ENCODE assay signal across 25 cellular contexts in genomic region chr10:71513896-71514295, GRCh38.
"Had no signal": no experiment of that assay in that cellular context is flagged by ENCODE, and none has a peak within 500 bp of the region (broad histone marks: within the 10 kb centered on the region; RNA-seq: fewer than 3 reads in every experiment).

No MANE protein-coding gene starts in this region.

- H3K4me1 ChIP-seq: ascending aorta had no signal

- H3K4me3 ChIP-seq: ascending aorta, body of pancreas, MG63, SJSA1 had no signal

- H3K36me3 ChIP-seq: ascending aorta, MG63, SJSA1 had no signal

- H3K36me3 Mint-ChIP-seq: activated CD8-positive, alpha-beta memory T cell treated with anti-CD3 and anti-CD28 coated beads, Interleukin-2, amount 10 ng/mL, durations not matched to agents 7 days and 5 days; activated naive CD4-positive, alpha-beta T cell treated with anti-CD3 and anti-CD28 coated beads, Interleukin-2, amount 50 U/mL, for 72 hours had no signal

- H3K27me3 ChIP-seq: ascending aorta, body of pancreas, MG63 had no signal

- FAIRE-seq: RCC 7860 had no signal

- H3K9me3 Mint-ChIP-seq: activated B cell treated with CpG ODN at 0.5 μM for 24 hours; activated CD4-positive, alpha-beta T cell treated with anti-CD3 and anti-CD28 coated beads, Interleukin-2, amount 10 ng/mL, durations not matched to agents 24 days and 14 days; activated naive CD4-positive, alpha-beta T cell treated with anti-CD3 and anti-CD28 coated beads, Interleukin-2, amount 50 U/mL, for 72 hours; activated naive CD8-positive, alpha-beta T cell treated with anti-CD3 and anti-CD28 coated beads, Interleukin-2, amount 50 U/mL, for 24 hours; activated T-cell treated with anti-CD3 and anti-CD28 coated beads, Interleukin-2, amount 50 U/mL, for 4 hours; central memory CD8-positive, alpha-beta T cell; T-helper 1 cell treated with Interleukin-12 subunit alpha and Interleukin-12 subunit beta and Interleukin-4 antibody, amounts not matched to agents 30 μg/mL and 1 μg/mL, for 36 hours had no signal

- H3K27me3 Mint-ChIP-seq: activated CD8-positive, alpha-beta memory T cell treated with anti-CD3 and anti-CD28 coated beads, Interleukin-2, amount 10 ng/mL, durations not matched to agents 7 days and 5 days; activated naive CD8-positive, alpha-beta T cell treated with anti-CD3 and anti-CD28 coated beads, Interleukin-2, amount 50 U/mL, for 24 hours; central memory CD8-positive, alpha-beta T cell had no signal

- DNase-seq: activated B cell treated with CpG ODN at 0.5 μM for 24 hours; activated CD4-positive, alpha-beta T cell treated with anti-CD3 and anti-CD28 coated beads for 1 hour; activated CD4-positive, alpha-beta T cell treated with anti-CD3 and anti-CD28 coated beads, Interleukin-2, amount 10 ng/mL, durations not matched to agents 24 days and 14 days; activated CD4-positive, alpha-beta T cell treated with anti-CD3 and anti-CD28 coated beads, Interleukin-2, amount 50 U/mL, for 48 hours; activated CD8-positive, alpha-beta memory T cell treated with anti-CD3 and anti-CD28 coated beads, Interleukin-2, amount 10 ng/mL, durations not matched to agents 7 days and 5 days; activated effector memory CD4-positive, alpha-beta T cell treated with anti-CD3 and anti-CD28 coated beads, Interleukin-2, amount 50 U/mL, for 16 hours; activated naive CD4-positive, alpha-beta T cell treated with Interleukin-2 at 50 U/mL for 16 hours; activated naive CD8-positive, alpha-beta T cell treated with anti-CD3 and anti-CD28 coated beads, Interleukin-2, amount 50 U/mL, for 24 hours; activated T-cell treated with anti-CD3 and anti-CD28 coated beads, Interleukin-2, amount 50 U/mL, for 4 hours; amniotic stem cell; body of pancreas; MG63; MV-4-11; NCI-H2029 treated with DMSO at 0.1 percent for 48 hours; NCI-H510A; NK-92 treated with Interleukin-12 subunit alpha and Interleukin-12 subunit beta, amount 100 ng/mL, for 24 hours; SHP77; SW 1271 had no signal

- H3K27ac ChIP-seq: ascending aorta, SJSA1 had no signal

- H3K9me3 ChIP-seq: ascending aorta, body of pancreas, MG63, SJSA1 had no signal

- ATAC-seq: activated CD8-positive, alpha-beta memory T cell treated with anti-CD3 and anti-CD28 coated beads, Interleukin-2, amount 10 ng/mL, durations not matched to agents 7 days and 5 days; activated naive CD4-positive, alpha-beta T cell treated with anti-CD3 and anti-CD28 coated beads, Interleukin-2, amount 50 U/mL, for 72 hours; activated naive CD8-positive, alpha-beta T cell treated with anti-CD3 and anti-CD28 coated beads, Interleukin-2, amount 50 U/mL, for 24 hours; activated T-cell treated with anti-CD3 and anti-CD28 coated beads, Interleukin-2, amount 50 U/mL, for 4 hours; SK-N-SH treated with all-trans-retinoic acid at 6 μM for 48 hours had no signal

- H3K4me1 Mint-ChIP-seq: activated B cell treated with CpG ODN at 0.5 μM for 24 hours; activated CD4-positive, alpha-beta T cell treated with anti-CD3 and anti-CD28 coated beads, Interleukin-2, amount 10 ng/mL, durations not matched to agents 24 days and 14 days; activated CD8-positive, alpha-beta memory T cell treated with anti-CD3 and anti-CD28 coated beads, Interleukin-2, amount 10 ng/mL, durations not matched to agents 7 days and 5 days; activated naive CD8-positive, alpha-beta T cell treated with anti-CD3 and anti-CD28 coated beads, Interleukin-2, amount 50 U/mL, for 24 hours; central memory CD8-positive, alpha-beta T cell had no signal

- H3K27ac Mint-ChIP-seq: activated B cell treated with CpG ODN at 0.5 μM for 24 hours; activated CD4-positive, alpha-beta T cell treated with anti-CD3 and anti-CD28 coated beads, Interleukin-2, amount 10 ng/mL, durations not matched to agents 24 days and 14 days; activated CD8-positive, alpha-beta memory T cell treated with anti-CD3 and anti-CD28 coated beads, Interleukin-2, amount 10 ng/mL, durations not matched to agents 7 days and 5 days; activated naive CD4-positive, alpha-beta T cell treated with anti-CD3 and anti-CD28 coated beads, Interleukin-2, amount 50 U/mL, for 72 hours; activated naive CD8-positive, alpha-beta T cell treated with anti-CD3 and anti-CD28 coated beads, Interleukin-2, amount 50 U/mL, for 24 hours; T-helper 1 cell treated with Interleukin-12 subunit alpha and Interleukin-12 subunit beta and Interleukin-4 antibody, amounts not matched to agents 30 μg/mL and 1 μg/mL, for 36 hours had no signal

- H3K4me3 Mint-ChIP-seq: activated B cell treated with CpG ODN at 0.5 μM for 24 hours; activated CD4-positive, alpha-beta T cell treated with anti-CD3 and anti-CD28 coated beads, Interleukin-2, amount 10 ng/mL, durations not matched to agents 24 days and 14 days; activated CD8-positive, alpha-beta memory T cell treated with anti-CD3 and anti-CD28 coated beads, Interleukin-2, amount 10 ng/mL, durations not matched to agents 7 days and 5 days; activated naive CD8-positive, alpha-beta T cell treated with anti-CD3 and anti-CD28 coated beads, Interleukin-2, amount 50 U/mL, for 24 hours; activated T-cell treated with anti-CD3 and anti-CD28 coated beads, Interleukin-2, amount 50 U/mL, for 4 hours; central memory CD8-positive, alpha-beta T cell; T-helper 1 cell treated with Interleukin-12 subunit alpha and Interleukin-12 subunit beta and Interleukin-4 antibody, amounts not matched to agents 30 μg/mL and 1 μg/mL, for 36 hours had no signal
